In genomic region chr16:17927015-17927414, GRCh38 we compare ENCODE assay signal across 17 cellular contexts.
"Had no signal": no experiment of that assay in that cellular context is flagged by ENCODE, and none has a peak within 500 bp of the region (broad histone marks: within the 10 kb centered on the region; RNA-seq: fewer than 3 reads in every experiment).

No MANE protein-coding gene starts in this region.

- H3K27ac ChIP-seq: colonic mucosa, heart left ventricle, neutrophil had no signal

- H3K4me3 ChIP-seq: colonic mucosa, heart left ventricle, lung had no signal

- H3K4me1 ChIP-seq: colonic mucosa, heart left ventricle had no signal

- H3K36me3 ChIP-seq: colonic mucosa, heart left ventricle, neutrophil had no signal

- H3K27me3 ChIP-seq: colonic mucosa, heart left ventricle, neutrophil had no signal

- ATAC-seq: heart left ventricle; left colon; left ventricle myocardium superior; naive thymus-derived CD4-positive, alpha-beta T cell; right cardiac atrium had no signal

- FAIRE-seq: frontal cortex, small intestine had no signal

- DNase-seq: colonic mucosa; effector CD4-positive, alpha-beta T cell; heart left ventricle; hippocampal formation; left colon; left ventricle myocardium superior; mesenchymal stem cell; naive thymus-derived CD4-positive, alpha-beta T cell; nephron progenitor cell; right cardiac atrium; small intestine; stimulated activated CD4-positive, alpha-beta T cell treated with anti-CD3 and anti-CD28 coated beads, Interleukin-2, amount 100 ng/mL, for 48 hours; stimulated activated naive CD4-positive, alpha-beta T cell treated with Interleukin-2 at 50 U/mL for 16 hours; trophoblast cell had no signal

- H3K9me3 ChIP-seq: colonic mucosa, neutrophil had no signal
